In genomic region chr22:45639747-45640102, GRCh38 we compare ENCODE assay signal across 22 cellular contexts. TPM values are rescaled to one million over a fixed set of nuclear protein-coding genes. Genes with fewer than 3 reads are reported as not detected.
DNase-seq lines count a peak whose midpoint lies in the region; ATAC-seq and TF ChIP-seq lines count a peak whose summit lies in the region.
"Had no signal": no experiment of that assay in that cellular context is flagged by ENCODE, and none has a peak within 500 bp of the region (broad histone marks: within the 10 kb centered on the region; RNA-seq: fewer than 3 reads in every experiment).

No MANE protein-coding gene starts in this region.

- no CpG with 5 or more reads among the region's 7 CpGs for WGBS in mesendoderm (ENCODE audit: extremely low coverage, insufficient coverage, low lambda C conversion rate)

- H3K79me1 ChIP-seq in mesendoderm (ENCODE audit: low read length) = no peaks in the 10 kb centered on the region

- intact Hi-C loops in activated CD8-positive, alpha-beta T cell treated with anti-CD3 and anti-CD28 coated beads for 36 hours (cut with micrococcal nuclease) = no loop called here

- no peak overlapping the region for H3K23ac ChIP-seq in mesendoderm (ENCODE audit: low read length)

- H2BK5ac ChIP-seq in mesendoderm (ENCODE audit: low read length) = no peak overlapping the region

- CTCF ChIA-PET in activated CD8-positive, alpha-beta T cell treated with anti-CD3 and anti-CD28 coated beads for 36 hours (lab: Charles Lee) = no interaction called here

- TF ChIP-seq CTCF in HL-60 (IDR thresholded peaks at IDR 0.05; ENCODE audit: insufficient read depth, low read length) = no peak
- TF ChIP-seq CTCF in activated CD8-positive, alpha-beta T cell treated with anti-CD3 and anti-CD28 coated beads for 36 hours (IDR thresholded peaks at IDR 0.05) = no peak

- no peak overlapping the region for H3K4me3 Mint-ChIP-seq in activated CD8-positive, alpha-beta T cell treated with anti-CD3 and anti-CD28 coated beads for 36 hours
- no peak overlapping the region for H3K4me3 Mint-ChIP-seq in activated T-cell treated with anti-CD3 and anti-CD28 coated beads, Interleukin-2, amount 50 U/mL, for 24 hours
- H3K4me3 Mint-ChIP-seq: activated naive CD8-positive, alpha-beta T cell; activated T-cell treated with anti-CD3 and anti-CD28 coated beads, Interleukin-2, amount 50 U/mL, for 4 hours; B cell; nephron; stimulated activated naive CD8-positive, alpha-beta T cell treated with anti-CD3 and anti-CD28 coated beads, Interleukin-15, Interleukin-2, amounts not matched to agents 100 ng/mL and 50 ng/mL, for 24 hours had no signal

- peaks cover 7% of the 10 kb centered on the region for H3K4me1 Mint-ChIP-seq in activated CD8-positive, alpha-beta T cell treated with anti-CD3 and anti-CD28 coated beads for 36 hours (ENCODE audit: low read depth)
- peaks cover 5% of the 10 kb centered on the region for H3K4me1 Mint-ChIP-seq in activated T-cell treated with anti-CD3 and anti-CD28 coated beads, Interleukin-2, amount 50 U/mL, for 24 hours (ENCODE audit: low read depth)

- H3K4ac ChIP-seq in mesendoderm (ENCODE audit: low read depth, low read length) = no peak overlapping the region

- no peak overlapping the region for H2BK120ac ChIP-seq in mesendoderm (ENCODE audit: low read depth, low read length)

- H2BK15ac ChIP-seq in mesendoderm (replicated peaks; ENCODE audit: low read depth) = no peak overlapping the region

- no peak overlapping the region for H3K18ac ChIP-seq in mesendoderm (ENCODE audit: low read length)

- no peak overlapping the region for H3K9ac ChIP-seq in mesendoderm (ENCODE audit: low read length)

- H4K8ac ChIP-seq in mesendoderm (ENCODE audit: low read depth, low read length) = no peak overlapping the region

- no peaks in the 10 kb centered on the region for H3K79me2 ChIP-seq in mesendoderm (ENCODE audit: control insufficient read depth, insufficient read depth, low read length)

- H3K36me3 ChIP-seq in mesendoderm (ENCODE audit: control insufficient read depth, insufficient read depth, low read length) = no peaks in the 10 kb centered on the region
- H3K36me3 ChIP-seq: brain microvascular endothelial cell, prostate gland, tibial nerve had no signal

- H3K27me3 ChIP-seq in HL-60 (ENCODE audit: insufficient read depth, poor library complexity, severe bottlenecking) (no peaks in the 10 kb centered on the region), mesendoderm (ENCODE audit: insufficient read depth, low read length, poor library complexity) (no peaks in the 10 kb centered on the region)
- H3K27me3 ChIP-seq: brain microvascular endothelial cell had no signal

- peak; percentile 55 for DNase-seq in DMS79 (lab: John Stamatoyannopoulos, UW)
- no peak for DNase-seq in DMS79 treated with DMSO at 0.1 percent for 48 hours (lab: John Stamatoyannopoulos, UW)
- DNase-seq in HL-60 (ENCODE audit: low read depth in 1 of 2, low spot score in 1 of 2) = no peak
- DNase-seq in activated CD8-positive, alpha-beta T cell treated with anti-CD3 and anti-CD28 coated beads for 36 hours = no peak
- peak; percentile 67 for DNase-seq in mesenteric fat pad (ENCODE audit: low spot score)
- no peak for DNase-seq in activated T-cell treated with anti-CD3 and anti-CD28 coated beads, Interleukin-2, amount 50 U/mL, for 24 hours
- no peak for DNase-seq in mesendoderm
- DNase-seq: activated T-cell treated with anti-CD3 and anti-CD28 coated beads, Interleukin-2, amount 50 U/mL, for 4 hours; foreskin melanocyte; GF-D8; kidney glomerular epithelial cell; NCI-H2227 treated with DMSO at 0.1 percent for 48 hours; stimulated activated CD4-positive, alpha-beta T cell treated with anti-CD3 and anti-CD28 coated beads, Interleukin-2, amount 100 ng/mL, for 24 hours had no signal

- H3K27ac ChIP-seq in HL-60 (replicated peaks) (peak overlapping the region; percentile 37), mesendoderm (ENCODE audit: low read depth, low read length) (no peak overlapping the region)
- H3K27ac ChIP-seq: brain microvascular endothelial cell, prostate gland, tibial nerve had no signal

- POLR2A ChIA-PET in activated CD8-positive, alpha-beta T cell treated with anti-CD3 and anti-CD28 coated beads for 36 hours (lab: Charles Lee) = no interaction called here

- H3K9me3 Mint-ChIP-seq in activated CD8-positive, alpha-beta T cell treated with anti-CD3 and anti-CD28 coated beads for 36 hours = no peaks in the 10 kb centered on the region
- H3K9me3 Mint-ChIP-seq in activated T-cell treated with anti-CD3 and anti-CD28 coated beads, Interleukin-2, amount 50 U/mL, for 24 hours = no peaks in the 10 kb centered on the region
- H3K9me3 Mint-ChIP-seq: activated T-cell treated with anti-CD3 and anti-CD28 coated beads, Interleukin-2, amount 50 U/mL, for 4 hours; nephron; stimulated activated naive CD8-positive, alpha-beta T cell treated with anti-CD3 and anti-CD28 coated beads, Interleukin-15, Interleukin-2, amounts not matched to agents 100 ng/mL and 50 ng/mL, for 24 hours had no signal

- H3K4me3 ChIP-seq in HL-60 (replicated peaks; ENCODE audit: insufficient read depth, low read length) = no peak overlapping the region
- no peak overlapping the region for H3K4me3 ChIP-seq in mesendoderm (ENCODE audit: low read length)
- H3K4me3 ChIP-seq: GM12878, prostate gland, tibial nerve had no signal

- no peak overlapping the region for H3K4me2 ChIP-seq in mesendoderm (ENCODE audit: low read length)

- peak; percentile 27 for ATAC-seq in activated CD8-positive, alpha-beta T cell treated with anti-CD3 and anti-CD28 coated beads for 36 hours
- ATAC-seq in GM18868 (IDR thresholded peaks at IDR 0.05; ENCODE audit: unreplicated experiment) = no peak
- ATAC-seq: activated T-cell treated with anti-CD3 and anti-CD28 coated beads, Interleukin-2, amount 50 U/mL, for 4 hours; GM12878 had no signal

- H3K4me1 ChIP-seq in mesendoderm (ENCODE audit: control insufficient read depth, low read depth, low read length) = peaks cover 2% of the 10 kb centered on the region
- H3K4me1 ChIP-seq: prostate gland had no signal

- H3K56ac ChIP-seq in mesendoderm (ENCODE audit: low read length) = no peak overlapping the region

- H3K27ac Mint-ChIP-seq in activated CD8-positive, alpha-beta T cell treated with anti-CD3 and anti-CD28 coated beads for 36 hours = no peak overlapping the region
- no peak overlapping the region for H3K27ac Mint-ChIP-seq in activated T-cell treated with anti-CD3 and anti-CD28 coated beads, Interleukin-2, amount 50 U/mL, for 24 hours
- H3K27ac Mint-ChIP-seq: activated naive CD8-positive, alpha-beta T cell; nephron; stimulated activated naive CD8-positive, alpha-beta T cell treated with anti-CD3 and anti-CD28 coated beads, Interleukin-15, Interleukin-2, amounts not matched to agents 100 ng/mL and 50 ng/mL, for 24 hours had no signal

- H2AK5ac ChIP-seq in mesendoderm (ENCODE audit: low read length) = no peak overlapping the region

- H4K5ac ChIP-seq in mesendoderm (ENCODE audit: low read length) = no peak overlapping the region

- H3K27me3 Mint-ChIP-seq in activated CD8-positive, alpha-beta T cell treated with anti-CD3 and anti-CD28 coated beads for 36 hours = peaks cover 24% of the 10 kb centered on the region
- H3K27me3 Mint-ChIP-seq in activated T-cell treated with anti-CD3 and anti-CD28 coated beads, Interleukin-2, amount 50 U/mL, for 24 hours = peaks cover 67% of the 10 kb centered on the region

- H3K36me3 Mint-ChIP-seq in activated CD8-positive, alpha-beta T cell treated with anti-CD3 and anti-CD28 coated beads for 36 hours (ENCODE audit: low read depth) = no peaks in the 10 kb centered on the region
- H3K36me3 Mint-ChIP-seq in activated T-cell treated with anti-CD3 and anti-CD28 coated beads, Interleukin-2, amount 50 U/mL, for 24 hours (ENCODE audit: low read depth) = no peaks in the 10 kb centered on the region
- H3K36me3 Mint-ChIP-seq: activated naive CD8-positive, alpha-beta T cell had no signal

RNA-seq across cellular contexts. Expression of gene ATXN10, which starts 31.9 kb away (rescaled TPM):
- 100 to 1,000 TPM; 114 to 121 TPM for total RNA-seq in activated CD8-positive, alpha-beta T cell treated with anti-CD3 and anti-CD28 coated beads for 36 hours
- total RNA-seq in mesenteric fat pad = 107 TPM
- polyA plus RNA-seq in mesendoderm (2013, experiment 1 of 2) = 81.8 TPM
- polyA plus RNA-seq in mesendoderm (2013, experiment 2 of 2) = 81.9 TPM

Comparison
In these comparisons a context has a peak if more than half of its experiments do, and no peak if none do; other contexts are left out.
1. DNase-seq: peak in DMS79 (single experiment) and mesenteric fat pad (single experiment); none in DMS79 treated with DMSO at 0.1 percent for 48 hours (single experiment), HL-60 (0 of 2), activated CD8-positive, alpha-beta T cell treated with anti-CD3 and anti-CD28 coated beads for 36 hours (single experiment), activated T-cell treated with anti-CD3 and anti-CD28 coated beads, Interleukin-2, amount 50 U/mL, for 24 hours (single experiment) and mesendoderm (single experiment).